1 cellular context compared by ENCODE assay signal in genomic region chr22:37281195-37281594, GRCh38.
TF ChIP-seq lines count a peak whose summit lies in the region.

No MANE protein-coding gene starts in this region.

TF ChIP-seq in GM12878, 131 proteins besides CTCF, POLR2A, EP300 and RAD21:
- no peak for TF ChIP-seq EZH2 (IDR thresholded peaks at IDR 0.05; ENCODE audit: borderline replicate concordance, control insufficient read depth, low read depth, low read length)
- peak; percentile 80 for TF ChIP-seq ZNF24 (IDR thresholded peaks at IDR 0.05)
TF ChIP-seq in GM12878: peak in this region for 1.
